In the genomic region with DNA sequence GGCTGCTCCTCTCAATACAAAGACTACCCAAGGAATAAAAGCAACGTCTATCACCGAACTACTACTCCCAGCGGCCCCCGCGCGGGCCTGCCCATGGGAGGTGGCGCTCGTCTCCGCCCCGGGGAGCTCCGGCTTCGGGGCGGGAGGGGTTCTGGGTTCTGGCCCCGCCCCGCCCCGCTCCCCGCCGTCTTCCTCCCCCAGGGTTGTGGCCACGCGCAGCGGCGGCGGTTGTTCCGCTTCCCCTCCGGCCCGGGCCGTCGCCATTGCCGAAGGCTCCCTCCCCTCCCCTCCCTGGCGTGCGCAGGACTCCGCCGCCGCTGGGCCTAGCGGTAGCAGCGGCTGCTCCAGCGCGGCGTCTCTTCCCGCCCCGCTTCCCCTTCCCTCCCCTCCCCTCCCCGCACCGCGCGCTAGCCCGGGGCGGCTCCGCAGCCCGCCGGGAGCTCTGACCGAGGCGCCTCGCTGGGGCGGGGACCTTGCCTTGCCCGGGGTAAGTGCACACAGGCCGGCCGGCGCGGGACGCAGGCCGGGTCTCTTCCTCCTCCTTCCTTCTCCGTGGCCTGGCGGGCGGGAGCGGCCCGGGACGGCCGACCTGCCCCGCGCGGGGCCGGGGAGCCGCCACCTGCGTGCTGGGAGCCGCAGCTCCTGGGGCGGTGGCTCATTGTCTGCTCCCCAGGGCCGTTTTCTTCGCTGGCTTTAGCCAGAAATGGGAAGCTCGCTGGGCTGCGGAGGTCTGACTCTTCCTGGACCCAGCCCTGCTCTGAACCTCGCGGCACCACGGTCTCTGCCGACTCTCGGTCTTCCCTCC, we compare ENCODE assay signal across 8 cellular contexts. TPM values are rescaled to one million over a fixed set of nuclear protein-coding genes. Genes with fewer than 3 reads are reported as not detected.
A peak's percentile ranks its signal among the peaks of the same experiment; 100 is the strongest.
DNase-seq lines count a peak whose midpoint lies in the region; ATAC-seq and TF ChIP-seq lines count a peak whose summit lies in the region.

Gene PAK2 (plus strand): TSS at position 187 of the 805 bp plus-strand sequence. CDS start 42,790 bp downstream, outside the sequence.

- no peaks in the 10 kb centered on the region for H3K9me2 ChIP-seq in MM.1S (replicated peaks; ENCODE audit: insufficient read depth, low read length)

- H3K36me3 ChIP-seq in H7 (replicated peaks; ENCODE audit: control insufficient read depth, insufficient read depth, low read length) (no peaks in the 10 kb centered on the region), MM.1S (replicated peaks; ENCODE audit: insufficient read depth, low read length) (no peaks in the 10 kb centered on the region)
- H3K36me3 ChIP-seq in naive thymus-derived CD4-positive, alpha-beta T cell (ENCODE audit: control insufficient read depth in 2 of 3, insufficient read depth in 3 of 3, low read length in 3 of 3), result peaks cover 0 to 3% (median 0%) of the 10 kb centered on the region in 3 experiments

- no peak for TF ChIP-seq CTCF in MM.1S (IDR thresholded peaks at IDR 0.05; ENCODE audit: low read length)
- TF ChIP-seq CTCF in fibroblast of mammary gland (conservative IDR thresholded peaks at IDR 0.05; ENCODE audit: control insufficient read depth, insufficient read depth, low read depth, low read length), result no peak

- H3K27me3 Mint-ChIP-seq in naive thymus-derived CD4-positive, alpha-beta T cell, result no peaks in the 10 kb centered on the region
- H3K27me3 Mint-ChIP-seq in stimulated activated memory B cell treated with anti-CD40 and anti-IgM and Interleukin-4, amounts not matched to agents 10 μg/mL and 1 μg/mL and 100 μg/mL, for 72 hours, result no peaks in the 10 kb centered on the region

- H3K4me3 Mint-ChIP-seq in naive thymus-derived CD4-positive, alpha-beta T cell, result peak within 1 kb of the TSS; percentile 90 to 100 (median 100)
- peak within 1 kb of the TSS; percentile 100 for H3K4me3 Mint-ChIP-seq in stimulated activated memory B cell treated with anti-CD40 and anti-IgM and Interleukin-4, amounts not matched to agents 10 μg/mL and 1 μg/mL and 100 μg/mL, for 72 hours

- peak within 1 kb of the TSS; percentile 93 for H3K4me3 ChIP-seq in H7 (ENCODE audit: insufficient read depth, low read depth, low read length)
- H3K4me3 ChIP-seq in MM.1S (ENCODE audit: low read length), result peak within 1 kb of the TSS; percentile 82
- peak within 1 kb of the TSS; percentile 77 for H3K4me3 ChIP-seq in fibroblast of mammary gland (ENCODE audit: control insufficient read depth, low read depth, low read length)
- H3K4me3 ChIP-seq in naive thymus-derived CD4-positive, alpha-beta T cell (ENCODE audit: low read length), result peak within 1 kb of the TSS; percentile 78

- no peaks in the 10 kb centered on the region for H3K9me3 ChIP-seq in MM.1S (replicated peaks; ENCODE audit: insufficient read depth, low read length)
- no peaks in the 10 kb centered on the region for H3K9me3 ChIP-seq in naive thymus-derived CD4-positive, alpha-beta T cell (ENCODE audit: control insufficient read depth in 2 of 3, low read length in 3 of 3)

- CTCF ChIA-PET in naive thymus-derived CD4-positive, alpha-beta T cell (lab: Charles Lee), result interaction anchor here (0.6 kb wide), 1 partner anchor 241 kb away, joined by 3 read pairs; no protein-coding TSS in a partner anchor

- peaks cover 14% of the 10 kb centered on the region; the same call in 1 of the 2 replicates for H4K20me1 ChIP-seq in MM.1S (ENCODE audit: insufficient read depth, low read length)

- peak; percentile 95 for ATAC-seq in naive thymus-derived CD4-positive, alpha-beta T cell
- ATAC-seq in stimulated activated memory B cell treated with anti-CD40 and anti-IgM and Interleukin-4, amounts not matched to agents 10 μg/mL and 1 μg/mL and 100 μg/mL, for 72 hours, result peak; percentile 96

- peak within 1 kb of the TSS; percentile 82 for H3K27ac ChIP-seq in MM.1S (ENCODE audit: low read length)
- peak within 1 kb of the TSS; percentile 94 for H3K27ac ChIP-seq in naive thymus-derived CD4-positive, alpha-beta T cell (ENCODE audit: low read depth, low read length)

- H3K27ac Mint-ChIP-seq in naive thymus-derived CD4-positive, alpha-beta T cell, result peak within 1 kb of the TSS; percentile 93 to 100 (median 99)
- peak within 1 kb of the TSS; percentile 96 for H3K27ac Mint-ChIP-seq in stimulated activated memory B cell treated with anti-CD40 and anti-IgM and Interleukin-4, amounts not matched to agents 10 μg/mL and 1 μg/mL and 100 μg/mL, for 72 hours

- DNase-seq in EH (ENCODE audit: low read depth) (peak; percentile 89), H7 (peak; percentile 94), MM.1S (peak; percentile 96), SHP77 (lab: John Stamatoyannopoulos, UW) (peak; percentile 43 to 58), fibroblast of mammary gland (ENCODE audit: low read depth) (peak; percentile 79)
- peak; percentile 88 for DNase-seq in activated T-helper 9 cell treated with anti-CD3 and anti-CD28 coated beads, Interleukin-2, amount 50 U/mL, for 16 hours (ENCODE audit: low read depth)
- peak; percentile 80 to 92 (median 85) for DNase-seq in naive thymus-derived CD4-positive, alpha-beta T cell

- H3F3A ChIP-seq in MM.1S (ENCODE audit: insufficient read depth, low read length), result peaks cover 20% of the 10 kb centered on the region

- H3K79me2 ChIP-seq in MM.1S (ENCODE audit: low read length), result peaks cover 50% of the 10 kb centered on the region

- H3K4me2 ChIP-seq in MM.1S (ENCODE audit: low read depth, low read length), result peak within 1 kb of the TSS; percentile 87

- H2AFZ ChIP-seq in MM.1S (ENCODE audit: low read length), result peak within 1 kb of the TSS; percentile 61

- no peaks in the 10 kb centered on the region for H3K27me3 ChIP-seq in H7 (ENCODE audit: control insufficient read depth, insufficient read depth, low read length)
- no peaks in the 10 kb centered on the region for H3K27me3 ChIP-seq in MM.1S (replicated peaks; ENCODE audit: insufficient read depth, low read length)
- no peaks in the 10 kb centered on the region for H3K27me3 ChIP-seq in naive thymus-derived CD4-positive, alpha-beta T cell (ENCODE audit: control insufficient read depth in 2 of 2, insufficient read depth in 2 of 2, low read length in 2 of 2)

- intact Hi-C loops in naive thymus-derived CD4-positive, alpha-beta T cell (cut with micrococcal nuclease), result loop anchor here (1.0 to 10.0 kb wide), 15 partner anchors 28 to 1195 kb away; partner anchors contain the start of genes CEP19 (in 2 of the 2), FBXO45 (in 2 of the 2), NCBP2 (in 2 of the 2) and PIGX (in 2 of the 2)

- POLR2A ChIA-PET in naive thymus-derived CD4-positive, alpha-beta T cell (lab: Charles Lee), result interaction anchor here (0.6 to 3.2 kb wide), 23 partner anchors 9 to 1340 kb away, joined by 3 to 33 read pairs (median 4); partner anchors contain the start of genes CEP19, FBXO45, NCBP2 and NRROS

- H3K9me3 Mint-ChIP-seq in naive thymus-derived CD4-positive, alpha-beta T cell, result peaks cover 0 to 6% (median 0%) of the 10 kb centered on the region in 11 donors
- peaks cover 3% of the 10 kb centered on the region for H3K9me3 Mint-ChIP-seq in stimulated activated memory B cell treated with anti-CD40 and anti-IgM and Interleukin-4, amounts not matched to agents 10 μg/mL and 1 μg/mL and 100 μg/mL, for 72 hours

- peaks cover 25 to 37% (median 29%) of the 10 kb centered on the region in 7 donors for H3K4me1 Mint-ChIP-seq in naive thymus-derived CD4-positive, alpha-beta T cell
- peaks cover 14% of the 10 kb centered on the region for H3K4me1 Mint-ChIP-seq in stimulated activated memory B cell treated with anti-CD40 and anti-IgM and Interleukin-4, amounts not matched to agents 10 μg/mL and 1 μg/mL and 100 μg/mL, for 72 hours

- H3K4me1 ChIP-seq in MM.1S (ENCODE audit: low read length), result peaks cover 7% of the 10 kb centered on the region
- H3K4me1 ChIP-seq in naive thymus-derived CD4-positive, alpha-beta T cell (ENCODE audit: control insufficient read depth in 2 of 2, insufficient read depth in 2 of 2, low read length in 2 of 2), result peaks cover 15 to 25% of the 10 kb centered on the region in 2 donors

- H3K9ac ChIP-seq in MM.1S (ENCODE audit: low read length), result peak within 1 kb of the TSS; percentile 88

- H3K36me3 Mint-ChIP-seq in naive thymus-derived CD4-positive, alpha-beta T cell, result peaks cover 0 to 20% (median 7%) of the 10 kb centered on the region in 5 donors
- H3K36me3 Mint-ChIP-seq in stimulated activated memory B cell treated with anti-CD40 and anti-IgM and Interleukin-4, amounts not matched to agents 10 μg/mL and 1 μg/mL and 100 μg/mL, for 72 hours, result peaks cover 22% of the 10 kb centered on the region

RNA-seq across cellular contexts. Expression of gene PAK2, which starts in this region (rescaled TPM):
- total RNA-seq in H7 (2014; rRNA removed; shearing (Covaris generic)), result 20.0 and 32.0 TPM in 2 replicates
- total RNA-seq in naive thymus-derived CD4-positive, alpha-beta T cell, result 10 to 100 TPM; 57.7 to 97.3 (median 79.7) TPM
- 10 to 100 TPM; 25.8 to 30.8 TPM for polyA plus RNA-seq in naive thymus-derived CD4-positive, alpha-beta T cell

Comparison
In these comparisons a context has a peak if more than half of its experiments do, and no peak if none do; other contexts are left out.
1. Peak in every context shown above with its lines: DNase-seq, ATAC-seq, H3K4me3 ChIP-seq and H3K27ac ChIP-seq.